1 cellular context compared by ENCODE assay signal in the genomic region with DNA sequence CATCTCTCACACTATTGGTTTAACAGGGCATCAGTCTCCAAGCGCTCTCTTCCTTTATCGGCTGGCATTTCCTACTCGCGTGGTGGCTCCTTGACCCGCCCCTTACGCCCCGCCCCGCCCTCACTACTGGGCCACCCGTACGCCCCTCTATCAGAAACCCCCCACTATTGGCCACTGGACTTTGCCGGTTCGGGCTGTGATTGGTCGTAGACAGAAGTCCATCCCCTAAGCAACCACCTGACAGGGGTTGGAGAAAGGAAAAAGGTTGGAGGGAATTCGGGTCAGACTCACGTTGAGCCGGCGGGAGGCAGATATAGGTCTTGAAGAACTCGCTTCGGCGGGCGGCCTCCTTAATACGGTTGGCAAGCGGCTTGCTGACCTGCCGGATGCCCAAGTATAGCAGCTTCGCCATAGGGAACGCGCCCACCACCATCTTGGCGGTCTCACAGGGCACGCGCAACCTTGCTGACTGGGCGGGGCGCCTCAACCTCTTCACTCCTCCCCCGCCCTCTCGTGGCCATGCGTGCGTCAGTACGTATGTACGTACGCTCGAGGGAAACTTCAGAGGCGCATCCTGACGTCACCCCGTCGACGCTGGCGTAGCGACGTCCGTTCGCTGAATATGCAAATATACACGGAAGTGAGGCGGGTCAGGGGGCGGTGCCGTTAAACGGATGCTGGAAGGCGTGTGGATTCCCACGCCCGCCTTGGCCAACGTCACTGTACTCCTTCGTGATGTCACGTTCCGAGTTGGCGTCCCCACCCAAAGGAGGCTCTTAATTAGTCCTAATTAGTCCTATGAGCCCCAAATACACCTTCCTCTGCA.
TF ChIP-seq lines count a peak whose summit lies in the region.

Gene OPA3, minus strand, starts transcription at position 471 of the 826 bp plus-strand sequence. Its CDS starts 38 bp downstream, at position 433.

TF ChIP-seq in HepG2, 621 proteins besides CTCF, POLR2A, EP300 and RAD21 (continued from another document and continues in another):
- TF ChIP-seq, protein P1, sequence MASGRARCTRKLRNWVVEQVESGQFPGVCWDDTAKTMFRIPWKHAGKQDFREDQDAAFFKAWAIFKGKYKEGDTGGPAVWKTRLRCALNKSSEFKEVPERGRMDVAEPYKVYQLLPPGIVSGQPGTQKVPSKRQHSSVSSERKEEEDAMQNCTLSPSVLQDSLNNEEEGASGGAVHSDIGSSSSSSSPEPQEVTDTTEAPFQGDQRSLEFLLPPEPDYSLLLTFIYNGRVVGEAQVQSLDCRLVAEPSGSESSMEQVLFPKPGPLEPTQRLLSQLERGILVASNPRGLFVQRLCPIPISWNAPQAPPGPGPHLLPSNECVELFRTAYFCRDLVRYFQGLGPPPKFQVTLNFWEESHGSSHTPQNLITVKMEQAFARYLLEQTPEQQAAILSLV (CRISPR knock-in tag; IDR thresholded peaks at IDR 0.05; ENCODE audit: borderline replicate concordance): peak; percentile 86; the same call in 1 of the 2 replicates
- no peak; a peak in 1 of 4 replicates for TF ChIP-seq HMGXB4 (CRISPR knock-in tag; IDR thresholded peaks at IDR 0.05; ENCODE audit: borderline replicate concordance in 1 of 2, low read depth in 1 of 2)
- no peak; the same call in 1 of the 2 replicates for TF ChIP-seq EHMT2 (IDR thresholded peaks at IDR 0.05; ENCODE audit: borderline replicate concordance, low read depth, low read length)
- no peak for TF ChIP-seq MXD3 (CRISPR knock-in tag; IDR thresholded peaks at IDR 0.05)
- TF ChIP-seq ZNF160 (CRISPR knock-in tag; IDR thresholded peaks at IDR 0.05): 0 out of 2 replicates have a peak, but pooled peaks have one; percentile 44
- no peak for TF ChIP-seq ZNF484 (CRISPR knock-in tag; IDR thresholded peaks at IDR 0.05; ENCODE audit: borderline replicate concordance, low read depth)
- peak; percentile 54 for TF ChIP-seq DRAP1 (CRISPR knock-in tag; IDR thresholded peaks at IDR 0.05)
- TF ChIP-seq, protein P2, sequence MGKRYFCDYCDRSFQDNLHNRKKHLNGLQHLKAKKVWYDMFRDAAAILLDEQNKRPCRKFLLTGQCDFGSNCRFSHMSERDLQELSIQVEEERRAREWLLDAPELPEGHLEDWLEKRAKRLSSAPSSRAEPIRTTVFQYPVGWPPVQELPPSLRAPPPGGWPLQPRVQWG (CRISPR knock-in tag; IDR thresholded peaks at IDR 0.05; ENCODE audit: borderline replicate concordance, low read depth): no peak
- no peak for TF ChIP-seq HMG20B (CRISPR knock-in tag; conservative IDR thresholded peaks at IDR 0.05)
- TF ChIP-seq ZIK1 (CRISPR knock-in tag; IDR thresholded peaks at IDR 0.05; ENCODE audit: borderline replicate concordance, low read depth): no peak
- TF ChIP-seq NFE2L1 (CRISPR knock-in tag; IDR thresholded peaks at IDR 0.05; ENCODE audit: borderline replicate concordance): no peak
- TF ChIP-seq, protein P3, sequence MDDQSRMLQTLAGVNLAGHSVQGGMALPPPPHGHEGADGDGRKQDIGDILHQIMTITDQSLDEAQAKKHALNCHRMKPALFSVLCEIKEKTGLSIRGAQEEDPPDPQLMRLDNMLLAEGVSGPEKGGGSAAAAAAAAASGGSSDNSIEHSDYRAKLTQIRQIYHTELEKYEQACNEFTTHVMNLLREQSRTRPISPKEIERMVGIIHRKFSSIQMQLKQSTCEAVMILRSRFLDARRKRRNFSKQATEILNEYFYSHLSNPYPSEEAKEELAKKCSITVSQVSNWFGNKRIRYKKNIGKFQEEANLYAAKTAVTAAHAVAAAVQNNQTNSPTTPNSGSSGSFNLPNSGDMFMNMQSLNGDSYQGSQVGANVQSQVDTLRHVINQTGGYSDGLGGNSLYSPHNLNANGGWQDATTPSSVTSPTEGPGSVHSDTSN (CRISPR knock-in tag; IDR thresholded peaks at IDR 0.05; ENCODE audit: borderline replicate concordance): no peak
- no peak for TF ChIP-seq HNRNPH1 (optimal IDR thresholded peaks at IDR 0.05; ENCODE audit: low read depth, low read length)
- TF ChIP-seq RCOR2 (CRISPR knock-in tag; IDR thresholded peaks at IDR 0.05): peak; percentile 32; the same call in 1 of the 2 replicates
- TF ChIP-seq MEIS2 (CRISPR knock-in tag; IDR thresholded peaks at IDR 0.05): no peak
- TF ChIP-seq ZNF672 (CRISPR knock-in tag; IDR thresholded peaks at IDR 0.05): no peak
- no peak for TF ChIP-seq ZNF775 (CRISPR knock-in tag; IDR thresholded peaks at IDR 0.05; ENCODE audit: borderline replicate concordance)
- peak; percentile 59; the same call in 1 of the 2 replicates for TF ChIP-seq PCBP1 (IDR thresholded peaks at IDR 0.05; ENCODE audit: borderline replicate concordance, low read depth, low read length)
- TF ChIP-seq BHLHE40 (IDR thresholded peaks at IDR 0.05; ENCODE audit: low read length): peak; percentile 52
- TF ChIP-seq TAF15 (IDR thresholded peaks at IDR 0.05; ENCODE audit: low read depth, low read length, poor library complexity, severe bottlenecking): no peak
- TF ChIP-seq STAT6 (CRISPR knock-in tag; IDR thresholded peaks at IDR 0.05; ENCODE audit: borderline replicate concordance): peak; percentile 45; the same call in 1 of the 2 replicates
- no peak for TF ChIP-seq ZNF468 (CRISPR knock-in tag; IDR thresholded peaks at IDR 0.05)
- TF ChIP-seq AHDC1 (CRISPR knock-in tag; IDR thresholded peaks at IDR 0.05; ENCODE audit: borderline replicate concordance): no peak
- 0 out of 2 replicates have a peak, but pooled peaks have one; percentile 22 for TF ChIP-seq SMAD9 (CRISPR knock-in tag; IDR thresholded peaks at IDR 0.05)
- no peak for TF ChIP-seq MXD1 (CRISPR knock-in tag; IDR thresholded peaks at IDR 0.05)
- TF ChIP-seq, protein P4, sequence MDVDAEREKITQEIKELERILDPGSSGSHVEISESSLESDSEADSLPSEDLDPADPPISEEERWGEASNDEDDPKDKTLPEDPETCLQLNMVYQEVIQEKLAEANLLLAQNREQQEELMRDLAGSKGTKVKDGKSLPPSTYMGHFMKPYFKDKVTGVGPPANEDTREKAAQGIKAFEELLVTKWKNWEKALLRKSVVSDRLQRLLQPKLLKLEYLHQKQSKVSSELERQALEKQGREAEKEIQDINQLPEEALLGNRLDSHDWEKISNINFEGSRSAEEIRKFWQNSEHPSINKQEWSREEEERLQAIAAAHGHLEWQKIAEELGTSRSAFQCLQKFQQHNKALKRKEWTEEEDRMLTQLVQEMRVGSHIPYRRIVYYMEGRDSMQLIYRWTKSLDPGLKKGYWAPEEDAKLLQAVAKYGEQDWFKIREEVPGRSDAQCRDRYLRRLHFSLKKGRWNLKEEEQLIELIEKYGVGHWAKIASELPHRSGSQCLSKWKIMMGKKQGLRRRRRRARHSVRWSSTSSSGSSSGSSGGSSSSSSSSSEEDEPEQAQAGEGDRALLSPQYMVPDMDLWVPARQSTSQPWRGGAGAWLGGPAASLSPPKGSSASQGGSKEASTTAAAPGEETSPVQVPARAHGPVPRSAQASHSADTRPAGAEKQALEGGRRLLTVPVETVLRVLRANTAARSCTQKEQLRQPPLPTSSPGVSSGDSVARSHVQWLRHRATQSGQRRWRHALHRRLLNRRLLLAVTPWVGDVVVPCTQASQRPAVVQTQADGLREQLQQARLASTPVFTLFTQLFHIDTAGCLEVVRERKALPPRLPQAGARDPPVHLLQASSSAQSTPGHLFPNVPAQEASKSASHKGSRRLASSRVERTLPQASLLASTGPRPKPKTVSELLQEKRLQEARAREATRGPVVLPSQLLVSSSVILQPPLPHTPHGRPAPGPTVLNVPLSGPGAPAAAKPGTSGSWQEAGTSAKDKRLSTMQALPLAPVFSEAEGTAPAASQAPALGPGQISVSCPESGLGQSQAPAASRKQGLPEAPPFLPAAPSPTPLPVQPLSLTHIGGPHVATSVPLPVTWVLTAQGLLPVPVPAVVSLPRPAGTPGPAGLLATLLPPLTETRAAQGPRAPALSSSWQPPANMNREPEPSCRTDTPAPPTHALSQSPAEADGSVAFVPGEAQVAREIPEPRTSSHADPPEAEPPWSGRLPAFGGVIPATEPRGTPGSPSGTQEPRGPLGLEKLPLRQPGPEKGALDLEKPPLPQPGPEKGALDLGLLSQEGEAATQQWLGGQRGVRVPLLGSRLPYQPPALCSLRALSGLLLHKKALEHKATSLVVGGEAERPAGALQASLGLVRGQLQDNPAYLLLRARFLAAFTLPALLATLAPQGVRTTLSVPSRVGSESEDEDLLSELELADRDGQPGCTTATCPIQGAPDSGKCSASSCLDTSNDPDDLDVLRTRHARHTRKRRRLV (CRISPR knock-in tag; IDR thresholded peaks at IDR 0.05): peak; percentile 80; the same call in 1 of the 2 replicates
- TF ChIP-seq FOXC1 (CRISPR knock-in tag; IDR thresholded peaks at IDR 0.05; ENCODE audit: borderline replicate concordance): no peak; the same call in 1 of the 2 replicates
- TF ChIP-seq, protein P5, sequence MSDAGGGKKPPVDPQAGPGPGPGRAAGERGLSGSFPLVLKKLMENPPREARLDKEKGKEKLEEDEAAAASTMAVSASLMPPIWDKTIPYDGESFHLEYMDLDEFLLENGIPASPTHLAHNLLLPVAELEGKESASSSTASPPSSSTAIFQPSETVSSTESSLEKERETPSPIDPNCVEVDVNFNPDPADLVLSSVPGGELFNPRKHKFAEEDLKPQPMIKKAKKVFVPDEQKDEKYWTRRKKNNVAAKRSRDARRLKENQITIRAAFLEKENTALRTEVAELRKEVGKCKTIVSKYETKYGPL (CRISPR knock-in tag; IDR thresholded peaks at IDR 0.05): no peak
- TF ChIP-seq RELA (CRISPR knock-in tag; IDR thresholded peaks at IDR 0.05): no peak
